ENCODE assay signal across 9 cellular contexts in genomic region chr1:42381424-42381673, GRCh38. TPM values are rescaled to one million over a fixed set of nuclear protein-coding genes. Genes with fewer than 3 reads are reported as not detected.
DNase-seq lines count a peak whose midpoint lies in the region; ATAC-seq and TF ChIP-seq lines count a peak whose summit lies in the region.
"Had no signal": no experiment of that assay in that cellular context is flagged by ENCODE, and none has a peak within 500 bp of the region (broad histone marks: within the 10 kb centered on the region; RNA-seq: fewer than 3 reads in every experiment).

No MANE protein-coding gene starts in this region.

- H3K79me2 ChIP-seq in SU-DHL-6 (ENCODE audit: insufficient read depth, low read length), result no peaks in the 10 kb centered on the region

- H4K20me1 ChIP-seq in SU-DHL-6 (ENCODE audit: low read depth, low read length), result no peaks in the 10 kb centered on the region

- no peaks in the 10 kb centered on the region for H3K36me3 Mint-ChIP-seq in activated naive CD4-positive, alpha-beta T cell treated with anti-CD3 and anti-CD28 coated beads for 36 hours (ENCODE audit: low read depth)

- no peak for ATAC-seq in GM21381 (IDR thresholded peaks at IDR 0.05; ENCODE audit: unreplicated experiment)

- H3K36me3 ChIP-seq in SU-DHL-6 (ENCODE audit: low read length), result no peaks in the 10 kb centered on the region
- H3K36me3 ChIP-seq in iPS-15b (ENCODE audit: control insufficient read depth, insufficient read depth, low read length), result no peaks in the 10 kb centered on the region
- H3K36me3 ChIP-seq in stomach smooth muscle (ENCODE audit: control insufficient read depth in 2 of 2, insufficient read depth in 2 of 2, low read length in 2 of 2), result no peaks in the 10 kb centered on the region

- H3K4me2 ChIP-seq in SU-DHL-6 (ENCODE audit: low read depth, low read length, poor library complexity, severe bottlenecking), result peak overlapping the region; percentile 53

- peak overlapping the region; percentile 64 for H3K4me3 Mint-ChIP-seq in activated naive CD4-positive, alpha-beta T cell treated with anti-CD3 and anti-CD28 coated beads for 36 hours

- H3K4me1 ChIP-seq in iPS-15b (ENCODE audit: control insufficient read depth, insufficient read depth, low read length) (peaks cover 6% of the 10 kb centered on the region), stomach smooth muscle (ENCODE audit: control insufficient read depth, insufficient read depth, low read length) (peaks cover 13% of the 10 kb centered on the region)

- CTCF ChIA-PET in activated naive CD4-positive, alpha-beta T cell treated with anti-CD3 and anti-CD28 coated beads for 36 hours (lab: Charles Lee), result no interaction called here

- no peak for DNase-seq in activated naive CD4-positive, alpha-beta T cell treated with anti-CD3 and anti-CD28 coated beads for 36 hours
- DNase-seq in activated naive CD4-positive, alpha-beta T cell (lab: John Stamatoyannopoulos, UW), result no peak
- no peak for DNase-seq in UCSD-AML1 (lab: John Stamatoyannopoulos, UW; ENCODE audit: unreplicated experiment)
- DNase-seq in NCI-H526 treated with DMSO at 0.1 percent for 48 hours (lab: John Stamatoyannopoulos, UW), result no peak

- H3K27me3 ChIP-seq in SU-DHL-6 (ENCODE audit: low read length), result no peaks in the 10 kb centered on the region
- H3K27me3 ChIP-seq in iPS-15b (ENCODE audit: control insufficient read depth, insufficient read depth, low read length), result peaks cover 17% of the 10 kb centered on the region
- no peaks in the 10 kb centered on the region for H3K27me3 ChIP-seq in stomach smooth muscle (ENCODE audit: control insufficient read depth in 1 of 2, insufficient read depth in 2 of 2, low read length in 2 of 2)

- H3K27ac ChIP-seq in SU-DHL-6 (ENCODE audit: low read depth, low read length) (no peak overlapping the region), stomach smooth muscle (ENCODE audit: low read length) (no peak overlapping the region)

- no peaks in the 10 kb centered on the region for H3K9me3 Mint-ChIP-seq in activated naive CD4-positive, alpha-beta T cell treated with anti-CD3 and anti-CD28 coated beads for 36 hours

- TF ChIP-seq CTCF in SU-DHL-6 (IDR thresholded peaks at IDR 0.05; ENCODE audit: insufficient read depth, low read length, poor library complexity, severe bottlenecking), result no peak

- H2AFZ ChIP-seq in SU-DHL-6 (ENCODE audit: low read depth, low read length, severe bottlenecking), result peak overlapping the region; percentile 61

- H3K9me2 ChIP-seq in SU-DHL-6 (replicated peaks; ENCODE audit: insufficient read depth, low read length), result no peaks in the 10 kb centered on the region

- H3K9me3 ChIP-seq in SU-DHL-6 (ENCODE audit: insufficient read depth, low read length) (no peaks in the 10 kb centered on the region), iPS-15b (ENCODE audit: control insufficient read depth, insufficient read depth, low read length) (no peaks in the 10 kb centered on the region), stomach smooth muscle (ENCODE audit: control insufficient read depth in 2 of 2, low read length in 2 of 2) (no peaks in the 10 kb centered on the region)

- peak overlapping the region; percentile 51 for H3K9ac ChIP-seq in SU-DHL-6 (ENCODE audit: low read length)
- H3K9ac ChIP-seq in iPS-15b (ENCODE audit: low read depth, low read length), result no peak overlapping the region
- H3K9ac ChIP-seq in stomach smooth muscle (ENCODE audit: low read length in 2 of 2), result peak overlapping the region; percentile 51 to 52

- H3K4me3 ChIP-seq in SU-DHL-6 (ENCODE audit: insufficient read depth, low read length, poor library complexity, severe bottlenecking) (peak overlapping the region; percentile 55), iPS-15b (ENCODE audit: low read depth, low read length) (peak overlapping the region; percentile 87), stomach smooth muscle (ENCODE audit: low read length in 2 of 2) (peak overlapping the region; percentile 70 to 78)

- H3K27ac Mint-ChIP-seq in activated naive CD4-positive, alpha-beta T cell treated with anti-CD3 and anti-CD28 coated beads for 36 hours, result no peak overlapping the region

- H3F3A ChIP-seq in SU-DHL-6 (ENCODE audit: insufficient read depth), result 0 out of 2 replicates have a peak, but pooled peaks cover 6% of the 10 kb centered on the region

- H3K27me3 Mint-ChIP-seq in activated naive CD4-positive, alpha-beta T cell treated with anti-CD3 and anti-CD28 coated beads for 36 hours (ENCODE audit: low read depth), result peaks cover 39% of the 10 kb centered on the region

- intact Hi-C loops in activated naive CD4-positive, alpha-beta T cell treated with anti-CD3 and anti-CD28 coated beads for 36 hours (cut with micrococcal nuclease), result no loop called here

- H3K4me1 Mint-ChIP-seq in activated naive CD4-positive, alpha-beta T cell treated with anti-CD3 and anti-CD28 coated beads for 36 hours (ENCODE audit: low read depth), result peaks cover 2% of the 10 kb centered on the region

RNA-seq across cellular contexts. Expression of gene RIMKLA, which starts 0.8 kb away (rescaled TPM):
- 1 to 10 TPM; 1.2 TPM for total RNA-seq in activated naive CD4-positive, alpha-beta T cell treated with anti-CD3 and anti-CD28 coated beads for 36 hours
- total RNA-seq: glomerular endothelial cell had no signal

RNA-seq across cellular contexts. Expression of gene FOXJ3, which starts 46.3 kb away (rescaled TPM):
- total RNA-seq in activated naive CD4-positive, alpha-beta T cell treated with anti-CD3 and anti-CD28 coated beads for 36 hours, result 10 to 100 TPM; 35.6 to 37.2 TPM
